ENCODE assay signal across 20 cellular contexts in genomic region chr19:33443638-33444195, GRCh38.
"Had no signal": no experiment of that assay in that cellular context is flagged by ENCODE, and none has a peak within 500 bp of the region (broad histone marks: within the 10 kb centered on the region; RNA-seq: fewer than 3 reads in every experiment).

No MANE protein-coding gene starts in this region.

- H3K4me1 ChIP-seq: psoas muscle, tibial artery, uterus had no signal

- H3K4me2 ChIP-seq: hepatocyte had no signal

- DNase-seq: activated CD4-positive, alpha-beta T cell treated with anti-CD3 and anti-CD28 coated beads for 36 hours; activated CD4-positive, alpha-beta T cell treated with anti-CD3 and anti-CD28 coated beads, Interleukin-2, amount 50 U/mL, for 48 hours; activated naive CD4-positive, alpha-beta T cell; activated naive CD8-positive, alpha-beta T cell treated with anti-CD3 and anti-CD28 coated beads for 36 hours; amniotic stem cell; caudate nucleus; endodermal cell; foreskin fibroblast; left colon; mammary epithelial cell; stimulated activated naive CD4-positive, alpha-beta T cell treated with Interleukin-2 at 50 U/mL for 16 hours; SW 1271 had no signal

- ATAC-seq: activated CD4-positive, alpha-beta T cell treated with anti-CD3 and anti-CD28 coated beads for 36 hours; left colon; psoas muscle; WTC11 had no signal

- H3K36me3 ChIP-seq: uterus had no signal

- H2AFZ ChIP-seq: hepatocyte had no signal

- H3K4me3 ChIP-seq: hepatocyte, psoas muscle, tibial artery, uterus had no signal

- H3K9me3 ChIP-seq: psoas muscle, tibial artery, uterus had no signal

- H3K27me3 ChIP-seq: hepatocyte, tibial artery, uterus had no signal

- H3K27ac ChIP-seq: epithelial cell of prostate, hepatocyte, psoas muscle, tibial artery, uterus had no signal

- FAIRE-seq: colon, TTC549 had no signal
